In the genomic region with DNA sequence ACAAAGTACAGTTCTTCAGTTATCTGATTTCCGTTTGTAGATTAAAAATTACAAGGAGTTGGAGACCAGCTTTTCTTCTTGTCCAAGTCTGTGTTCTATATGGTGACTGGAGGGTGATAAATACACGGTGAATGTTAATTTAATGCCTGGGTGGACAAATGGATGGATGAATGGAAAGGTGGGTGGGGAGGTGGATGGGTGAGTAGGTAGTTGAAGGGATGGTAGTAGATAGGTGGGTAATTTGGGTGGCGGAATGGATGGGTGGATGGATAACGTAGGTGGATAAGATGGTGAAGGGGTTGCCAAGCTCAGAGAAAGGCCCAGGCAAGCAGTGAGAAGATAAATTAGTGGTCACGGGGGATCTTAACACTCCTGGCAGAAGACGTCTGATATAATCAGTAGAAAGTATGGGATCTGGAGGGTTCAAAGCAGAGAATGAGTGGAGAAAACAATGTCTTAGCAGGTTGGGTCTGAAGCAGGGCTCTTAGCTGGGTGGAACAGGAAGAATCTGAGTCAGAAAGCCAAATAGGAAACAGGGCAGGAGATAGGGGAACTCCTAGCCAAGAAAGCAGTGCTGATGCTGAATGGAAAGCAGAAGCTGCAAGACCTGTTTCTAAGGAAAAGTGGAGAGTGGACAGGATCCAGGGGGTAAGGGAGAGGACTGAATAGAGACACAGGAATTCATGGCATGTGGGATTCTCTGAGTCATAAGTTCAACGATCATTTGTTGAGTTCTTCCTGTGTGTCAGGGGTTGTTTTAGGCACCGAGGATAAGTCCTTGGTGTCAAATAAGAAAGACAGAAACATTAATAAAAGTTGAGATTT, we compare ENCODE assay signal across 1 cellular context.
TF ChIP-seq lines count a peak whose summit lies in the region.

No MANE protein-coding gene starts in this region.

TF ChIP-seq in K562, 482 proteins besides CTCF, POLR2A, EP300 and RAD21 (continued from another document):
- TF ChIP-seq HBP1 (CRISPR knock-in tag; IDR thresholded peaks at IDR 0.05), result 0 out of 2 replicates have a peak, but pooled peaks have one; percentile 45
- no peak for TF ChIP-seq ERF (CRISPR knock-in tag; IDR thresholded peaks at IDR 0.05)
- no peak for TF ChIP-seq ZFP30 (CRISPR knock-in tag; IDR thresholded peaks at IDR 0.05; ENCODE audit: borderline replicate concordance)
- TF ChIP-seq, protein P1, sequence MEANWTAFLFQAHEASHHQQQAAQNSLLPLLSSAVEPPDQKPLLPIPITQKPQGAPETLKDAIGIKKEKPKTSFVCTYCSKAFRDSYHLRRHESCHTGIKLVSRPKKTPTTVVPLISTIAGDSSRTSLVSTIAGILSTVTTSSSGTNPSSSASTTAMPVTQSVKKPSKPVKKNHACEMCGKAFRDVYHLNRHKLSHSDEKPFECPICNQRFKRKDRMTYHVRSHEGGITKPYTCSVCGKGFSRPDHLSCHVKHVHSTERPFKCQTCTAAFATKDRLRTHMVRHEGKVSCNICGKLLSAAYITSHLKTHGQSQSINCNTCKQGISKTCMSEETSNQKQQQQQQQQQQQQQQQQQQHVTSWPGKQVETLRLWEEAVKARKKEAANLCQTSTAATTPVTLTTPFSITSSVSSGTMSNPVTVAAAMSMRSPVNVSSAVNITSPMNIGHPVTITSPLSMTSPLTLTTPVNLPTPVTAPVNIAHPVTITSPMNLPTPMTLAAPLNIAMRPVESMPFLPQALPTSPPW (CRISPR knock-in tag; IDR thresholded peaks at IDR 0.05), result 0 out of 2 replicates have a peak, but pooled peaks have one; percentile 19
